In the genomic region with DNA sequence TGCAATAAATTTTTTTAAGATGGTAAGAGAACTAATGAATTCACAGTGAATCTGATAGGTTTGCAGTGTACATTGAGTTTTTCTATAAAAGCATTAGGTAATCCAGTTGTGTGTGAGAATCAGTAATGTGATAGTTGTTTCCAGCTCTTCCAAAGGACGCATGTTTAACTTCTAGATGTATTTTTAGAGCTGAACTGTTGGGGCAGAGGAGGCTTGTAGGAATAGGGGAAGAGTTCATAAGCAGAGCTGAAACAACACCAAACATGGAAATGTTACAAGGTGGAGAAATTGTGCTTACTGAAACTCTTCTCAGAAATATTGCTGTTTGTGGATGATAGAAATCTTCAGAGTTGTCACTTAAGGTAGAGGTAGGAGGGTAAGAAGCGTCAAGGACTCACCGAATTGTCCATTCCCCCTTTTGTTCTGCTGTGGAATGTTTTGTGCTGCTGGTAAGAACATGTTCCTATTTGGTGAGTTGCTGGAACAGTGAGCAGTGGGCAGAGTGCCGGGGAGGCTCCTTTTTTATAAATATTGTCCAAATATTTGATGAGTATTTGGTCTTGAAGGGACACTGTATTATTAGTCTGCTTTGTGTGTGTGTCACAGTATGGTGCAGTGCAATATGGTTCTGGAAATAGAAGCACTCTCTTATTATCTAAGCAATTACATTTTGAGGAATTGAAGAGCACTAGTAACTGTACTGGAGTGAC, we compare ENCODE assay signal across 13 cellular contexts.
DNase-seq lines count a peak whose midpoint lies in the region; ATAC-seq and TF ChIP-seq lines count a peak whose summit lies in the region.
"Had no signal": no experiment of that assay in that cellular context is flagged by ENCODE, and none has a peak within 500 bp of the region (broad histone marks: within the 10 kb centered on the region; RNA-seq: fewer than 3 reads in every experiment).

No MANE protein-coding gene starts in this region.

- H3K4me3 ChIP-seq in IMR-90 (ENCODE audit: insufficient read depth, low read depth, low read length) (no peak overlapping the region), right cardiac atrium (ENCODE audit: low read length) (peak overlapping the region; percentile 12), stomach (no peak overlapping the region)
- H3K4me3 ChIP-seq: dorsolateral prefrontal cortex had no signal

- H2AFZ ChIP-seq in IMR-90 (replicated peaks; ENCODE audit: low read length, poor library complexity), result no peak overlapping the region

- no CpG with 5 or more reads among the region's 4 CpGs for WGBS in IMR-90 (ENCODE audit: extremely low coverage in 2 of 2, insufficient read length in 1 of 2), 2 experiments
- 52% methylated on average over 4 of the region's 4 CpGs for WGBS in right cardiac atrium
- WGBS in stomach, 5 donors, result 64 to 81% (median 67%) methylated on average over 4 of the region's 4 CpGs

- in situ Hi-C loops in IMR-90 (cut with MboI; ENCODE audit: low sequenced_read_pairs), result no loop called here
- in situ Hi-C loops in G401 (cut with HindIII; ENCODE audit: low sequenced_read_pairs), result no loop called here

- no peaks in the 10 kb centered on the region for H3K9me3 Mint-ChIP-seq in MCF 10A (ENCODE audit: unreplicated experiment)

- peak overlapping the region; percentile 86; the same call in 1 of the 2 replicates for H3K23ac ChIP-seq in IMR-90 (ENCODE audit: low read depth, low read length)

- BruUV-seq in IMR-90 (replicated peaks; lab: Mats Ljungman, UMichigan), result no TSS peak
- no TSS peak for BruUV-seq in MCF 10A (replicated peaks; lab: Mats Ljungman, UMichigan)

- no peak overlapping the region for H2AK9ac ChIP-seq in IMR-90 (replicated peaks; ENCODE audit: low read depth, low read length, poor library complexity)

- H2BK120ac ChIP-seq in IMR-90 (ENCODE audit: low read depth, low read length), result peak overlapping the region; percentile 46; the same call in 1 of the 2 replicates

- H3K4me2 ChIP-seq in IMR-90 (ENCODE audit: low read depth, low read length), result peak overlapping the region; percentile 5; the same call in 1 of the 2 replicates

- no peak for TF ChIP-seq POLR2A in IMR-90 (IDR thresholded peaks at IDR 0.05; ENCODE audit: low read depth, low read length)
- TF ChIP-seq POLR2A in stomach (IDR thresholded peaks at IDR 0.05), result no peak

- ATAC-seq in IMR-90 (ENCODE audit: low read depth) (peak; percentile 33; the same call in 1 of the 2 replicates), right cardiac atrium (peak; percentile 60 to 76), HG03045 (IDR thresholded peaks at IDR 0.05; ENCODE audit: unreplicated experiment) (no peak), HG02678 (IDR thresholded peaks at IDR 0.05; ENCODE audit: unreplicated experiment) (no peak)

- peak; percentile 19 for TF ChIP-seq EP300 in stomach (IDR thresholded peaks at IDR 0.05)

- TF ChIP-seq RAD21 in IMR-90 (IDR thresholded peaks at IDR 0.05; ENCODE audit: low read length), result no peak

- H3K36me3 Mint-ChIP-seq in MCF 10A (ENCODE audit: insufficient read depth, unreplicated experiment), result no peaks in the 10 kb centered on the region

- TF ChIP-seq CTCF in IMR-90 (conservative IDR thresholded peaks at IDR 0.05; ENCODE audit: low read depth, low read length), result no peak
- no peak for TF ChIP-seq CTCF in MCF 10A (IDR thresholded peaks at IDR 0.05; ENCODE audit: unreplicated experiment)
- TF ChIP-seq CTCF in stomach (IDR thresholded peaks at IDR 0.05), result no peak

- H3K4me1 Mint-ChIP-seq in MCF 10A (ENCODE audit: insufficient read depth, unreplicated experiment), result peaks cover 18% of the 10 kb centered on the region

- H3K9me3 ChIP-seq in IMR-90 (ENCODE audit: control insufficient read depth, insufficient read depth, low read length) (no peaks in the 10 kb centered on the region), right cardiac atrium (ENCODE audit: control insufficient read depth, low read length) (no peaks in the 10 kb centered on the region), stomach (no peaks in the 10 kb centered on the region)

- peak overlapping the region; percentile 63; the same call in 1 of the 2 replicates for H2BK20ac ChIP-seq in IMR-90 (ENCODE audit: low read depth, low read length)

- no peak overlapping the region for H3K56ac ChIP-seq in IMR-90 (ENCODE audit: extremely low read depth, insufficient read depth, low read length)

- H3K36me3 ChIP-seq in IMR-90 (ENCODE audit: control insufficient read depth, insufficient read depth, low read length) (no peaks in the 10 kb centered on the region), stomach (no peaks in the 10 kb centered on the region)

- no peak overlapping the region for H2BK15ac ChIP-seq in IMR-90 (ENCODE audit: low read depth, low read length)

- dilution Hi-C loops in IMR-90 (cut with HindIII; ENCODE audit: low sequenced_read_pairs, unreplicated experiment), result no loop called here

- no peak overlapping the region for H4K91ac ChIP-seq in IMR-90 (ENCODE audit: insufficient read depth, low read depth, low read length)

- POLR2A ChIA-PET in IMR-90 (lab: Charles Lee; ENCODE audit: unreplicated experiment) (no interaction called here), MCF 10A (lab: Yijun Ruan, JAX) (interaction anchor here (0.7 to 1.6 kb wide), 3 partner anchors 24 to 1271 kb away, joined by 3 to 6 read pairs (median 3); no protein-coding TSS in a partner anchor)

- peak overlapping the region; percentile 72 for H2BK5ac ChIP-seq in IMR-90 (ENCODE audit: low read depth, low read length, poor library complexity, severe bottlenecking)

- peak overlapping the region; percentile 67 for H3K14ac ChIP-seq in IMR-90 (replicated peaks; ENCODE audit: low read depth, low read length)

- H4K8ac ChIP-seq in IMR-90 (ENCODE audit: low read depth in 2 of 2, low read length in 2 of 2), result peak overlapping the region in 1 of 2 experiments; percentile 77; a peak in 2 of 4 replicates

- H3K18ac ChIP-seq in IMR-90 (ENCODE audit: low read depth, low read length), result peak overlapping the region; percentile 33; the same call in 1 of the 2 replicates

- H3K9ac ChIP-seq in IMR-90 (ENCODE audit: low read depth, low read length), result no peak overlapping the region

- H3K4ac ChIP-seq in IMR-90 (ENCODE audit: low read depth, low read length), result no peak overlapping the region

- peak overlapping the region; percentile 6; the same call in 1 of the 2 replicates for H4K5ac ChIP-seq in IMR-90 (ENCODE audit: low read depth, low read length)

- H3K4me3 Mint-ChIP-seq in MCF 10A (ENCODE audit: unreplicated experiment), result no peak overlapping the region

- CTCF ChIA-PET in IMR-90 (lab: Yijun Ruan, JAX) (interaction anchor here (0.6 kb wide), 1 partner anchor 149 kb away, joined by 3 read pairs; no protein-coding TSS in a partner anchor), MCF 10A (lab: Yijun Ruan, JAX) (no interaction called here)

- intact Hi-C loops in IMR-90 (cut with micrococcal nuclease) (no loop called here), MCF 10A (cut with micrococcal nuclease) (no loop called here), right cardiac atrium (cut with DNase I) (no loop called here), stomach (cut with DNase I; ENCODE audit: low total_unique reads) (no loop called here)

- H3K27me3 ChIP-seq in IMR-90 (ENCODE audit: control insufficient read depth, insufficient read depth, low read length), result no peaks in the 10 kb centered on the region
- no peaks in the 10 kb centered on the region for H3K27me3 ChIP-seq in right cardiac atrium (ENCODE audit: control insufficient read depth, insufficient read depth)
- no peaks in the 10 kb centered on the region for H3K27me3 ChIP-seq in stomach
- H3K27me3 ChIP-seq: dorsolateral prefrontal cortex had no signal

- H3K4me1 ChIP-seq in IMR-90 (ENCODE audit: control insufficient read depth, insufficient read depth, low read length), result peaks cover 3% of the 10 kb centered on the region
- peaks cover 5% of the 10 kb centered on the region for H3K4me1 ChIP-seq in right cardiac atrium (ENCODE audit: control insufficient read depth, insufficient read depth, low read length)
- H3K4me1 ChIP-seq in stomach, result peaks cover 0 to 14% (median 0%) of the 10 kb centered on the region in 4 donors

- H3K9me1 ChIP-seq in IMR-90 (ENCODE audit: insufficient read depth, low read length), result peaks cover 2% of the 10 kb centered on the region

- DNase-seq in IMR-90, result peak; percentile 29
- no peak for DNase-seq in MCF 10A (ENCODE audit: unreplicated experiment)
- DNase-seq in right cardiac atrium, result peak in 1 of 3 donors; percentile 41
- no peak for DNase-seq in stomach
- DNase-seq in G401 (ENCODE audit: low spot score), result no peak
- no peak for DNase-seq in DMS114 treated with DMSO at 0.1 percent for 48 hours (lab: John Stamatoyannopoulos, UW; ENCODE audit: unreplicated experiment)
- DNase-seq: AML-193, DND-41, dorsolateral prefrontal cortex, kidney glomerular epithelial cell, NCI-H2171 treated with DMSO at 0.1 percent for 48 hours had no signal

- H3K27ac ChIP-seq in IMR-90 (ENCODE audit: insufficient read depth, low read length), result peak overlapping the region; percentile 29; the same call in 1 of the 2 replicates
- H3K27ac ChIP-seq in right cardiac atrium (ENCODE audit: low read length), result peak overlapping the region; percentile 79
- H3K27ac ChIP-seq in stomach, result peak overlapping the region in 4 of 5 donors; percentile 45 to 84 (median 58)

- no peaks in the 10 kb centered on the region; the same call in 1 of the 2 replicates for H4K20me1 ChIP-seq in IMR-90 (ENCODE audit: insufficient read depth, low read length)

- H3K27ac Mint-ChIP-seq in MCF 10A (ENCODE audit: low read depth, unreplicated experiment), result peak overlapping the region; percentile 35

- peaks cover 12 to 52% of the 10 kb centered on the region in 2 experiments for H3K79me1 ChIP-seq in IMR-90 (ENCODE audit: low read depth in 1 of 2, low read length in 2 of 2)

- H3K27me3 Mint-ChIP-seq in MCF 10A (ENCODE audit: insufficient read depth, unreplicated experiment), result no peaks in the 10 kb centered on the region

- H2AK5ac ChIP-seq in IMR-90 (ENCODE audit: low read depth, low read length), result no peak overlapping the region

TF ChIP-seq in IMR-90, 13 proteins besides CTCF, POLR2A, EP300 and RAD21 (continues in another document):
- no peak for TF ChIP-seq MXI1 (IDR thresholded peaks at IDR 0.05; ENCODE audit: borderline replicate concordance, low read depth, low read length)
- TF ChIP-seq BHLHE40 (IDR thresholded peaks at IDR 0.05; ENCODE audit: low read depth, low read length), result no peak
- no peak for TF ChIP-seq CHD1 (IDR thresholded peaks at IDR 0.05; ENCODE audit: low read depth, low read length)
- TF ChIP-seq, protein P1, sequence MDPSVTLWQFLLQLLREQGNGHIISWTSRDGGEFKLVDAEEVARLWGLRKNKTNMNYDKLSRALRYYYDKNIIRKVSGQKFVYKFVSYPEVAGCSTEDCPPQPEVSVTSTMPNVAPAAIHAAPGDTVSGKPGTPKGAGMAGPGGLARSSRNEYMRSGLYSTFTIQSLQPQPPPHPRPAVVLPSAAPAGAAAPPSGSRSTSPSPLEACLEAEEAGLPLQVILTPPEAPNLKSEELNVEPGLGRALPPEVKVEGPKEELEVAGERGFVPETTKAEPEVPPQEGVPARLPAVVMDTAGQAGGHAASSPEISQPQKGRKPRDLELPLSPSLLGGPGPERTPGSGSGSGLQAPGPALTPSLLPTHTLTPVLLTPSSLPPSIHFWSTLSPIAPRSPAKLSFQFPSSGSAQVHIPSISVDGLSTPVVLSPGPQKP (IDR thresholded peaks at IDR 0.05; ENCODE audit: borderline replicate concordance, low read depth, low read length), result no peak
- no peak for TF ChIP-seq NFE2L2 (IDR thresholded peaks at IDR 0.05; ENCODE audit: low read depth, low read length)
- no peak for TF ChIP-seq MAZ (IDR thresholded peaks at IDR 0.05; ENCODE audit: borderline replicate concordance, low read depth, low read length)

Comparison
In these comparisons a context has a peak if more than half of its experiments do, and no peak if none do; other contexts are left out.
1. ATAC-seq: peak in IMR-90 (single experiment) and right cardiac atrium (2 of 2); none in HG03045 (single experiment) and HG02678 (single experiment).
2. H3K27ac ChIP-seq: peak in every context shown above with its lines; median percentile 79 in right cardiac atrium; 58 in stomach; 29 in IMR-90.